In the genomic region with DNA sequence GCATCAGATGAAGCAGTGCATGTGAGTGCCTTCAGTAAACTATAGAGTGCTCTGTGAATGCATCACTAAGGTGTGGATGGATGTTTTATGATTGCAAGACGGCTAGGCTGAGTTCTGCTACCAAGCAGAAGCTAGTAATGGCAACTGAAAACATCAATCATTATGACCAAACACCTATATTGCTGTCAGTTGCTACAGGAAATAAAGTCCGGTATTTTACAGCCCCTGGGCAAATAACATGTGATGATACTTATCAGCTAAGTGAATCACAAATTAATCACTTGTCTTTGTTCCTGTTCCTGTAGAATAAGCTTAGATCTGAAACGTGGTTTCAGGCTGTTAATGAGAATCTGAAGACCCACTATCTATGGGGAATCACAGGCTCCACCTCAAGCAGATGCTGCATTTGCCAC, we compare ENCODE assay signal across 15 cellular contexts.
A peak's percentile ranks its signal among the peaks of the same experiment; 100 is the strongest.
DNase-seq lines count a peak whose midpoint lies in the region; ATAC-seq and FAIRE-seq lines count a peak whose summit lies in the region.
"Had no signal": no experiment of that assay in that cellular context is flagged by ENCODE, and none has a peak within 500 bp of the region (broad histone marks: within the 10 kb centered on the region; RNA-seq: fewer than 3 reads in every experiment).

No MANE protein-coding gene starts in this region.

- no peak overlapping the region for H3K4me3 Mint-ChIP-seq in activated T-cell treated with anti-CD3 and anti-CD28 coated beads, Interleukin-2, amount 50 U/mL, for 72 hours

- H3K36me3 Mint-ChIP-seq in activated T-cell treated with anti-CD3 and anti-CD28 coated beads, Interleukin-2, amount 50 U/mL, for 72 hours (ENCODE audit: insufficient read depth in 2 of 2) = no peaks in the 10 kb centered on the region

- ATAC-seq in HG02678 (IDR thresholded peaks at IDR 0.05; ENCODE audit: unreplicated experiment) = no peak
- ATAC-seq in activated T-cell treated with anti-CD3 and anti-CD28 coated beads, Interleukin-2, amount 50 U/mL, for 72 hours (replicated peaks in 1 of 2) = no peak
- ATAC-seq: activated CD4-positive, CD25-positive, alpha-beta regulatory T cell treated with anti-CD3 and anti-CD28 coated beads, Interleukin-2, amount 50 U/mL, for 24 hours; sciatic nerve; stimulated activated naive CD8-positive, alpha-beta T cell treated with anti-CD3 and anti-CD28 coated beads, Interleukin-15, Interleukin-2, amounts not matched to agents 100 U/mL and 50 U/mL, for 24 hours had no signal

- DNase-seq in DMS153 (lab: John Stamatoyannopoulos, UW) = peak; percentile 93
- DNase-seq in Jurkat, Clone E6-1 (ENCODE audit: low read depth, low spot score) = peak; percentile 32
- peak; percentile 22 to 30 for DNase-seq in SHP77 (lab: John Stamatoyannopoulos, UW)
- DNase-seq in activated T-cell treated with anti-CD3 and anti-CD28 coated beads, Interleukin-2, amount 50 U/mL, for 72 hours = no peak
- DNase-seq in stimulated activated naive CD4-positive, alpha-beta T cell (lab: John Stamatoyannopoulos, UW) = no peak
- DNase-seq in NCI-H2227 treated with DMSO at 0.1 percent for 48 hours (lab: John Stamatoyannopoulos, UW) = no peak
- DNase-seq: activated CD8-positive, alpha-beta memory T cell treated with anti-CD3 and anti-CD28 coated beads, Interleukin-2, amount 50 U/mL, for 48 hours; C1 segment of cervical spinal cord; hippocampal formation; stimulated activated naive CD8-positive, alpha-beta T cell treated with anti-CD3 and anti-CD28 coated beads, Interleukin-15, Interleukin-2, amounts not matched to agents 100 U/mL and 50 U/mL, for 24 hours had no signal

- H3K27ac Mint-ChIP-seq in activated T-cell treated with anti-CD3 and anti-CD28 coated beads, Interleukin-2, amount 50 U/mL, for 72 hours = no peak overlapping the region

- H3K4me1 Mint-ChIP-seq in activated T-cell treated with anti-CD3 and anti-CD28 coated beads, Interleukin-2, amount 50 U/mL, for 72 hours (ENCODE audit: low read depth) = no peaks in the 10 kb centered on the region

- no peaks in the 10 kb centered on the region for H3K27me3 Mint-ChIP-seq in activated T-cell treated with anti-CD3 and anti-CD28 coated beads, Interleukin-2, amount 50 U/mL, for 72 hours (ENCODE audit: low read depth)

- H3K9me3 Mint-ChIP-seq in activated T-cell treated with anti-CD3 and anti-CD28 coated beads, Interleukin-2, amount 50 U/mL, for 72 hours = peaks cover 0 to 4% of the 10 kb centered on the region in 2 donors

- H3K4me3 ChIP-seq in Jurkat, Clone E6-1 (ENCODE audit: low read length) = no peak overlapping the region
- H3K4me3 ChIP-seq: HAP-1 had no signal

- FAIRE-seq in islet of Langerhans (lab: Jason Lieb, UNC) = peak; percentile 51

Comparison
In these comparisons a context has a peak if more than half of its experiments do, and no peak if none do; other contexts are left out.
1. DNase-seq: peak in DMS153 (single experiment), Jurkat, Clone E6-1 (single experiment) and SHP77 (2 of 2); none in activated T-cell treated with anti-CD3 and anti-CD28 coated beads, Interleukin-2, amount 50 U/mL, for 72 hours (0 of 2), stimulated activated naive CD4-positive, alpha-beta T cell (0 of 6) and NCI-H2227 treated with DMSO at 0.1 percent for 48 hours (single experiment).